24 cellular contexts compared by ENCODE assay signal in the genomic region with DNA sequence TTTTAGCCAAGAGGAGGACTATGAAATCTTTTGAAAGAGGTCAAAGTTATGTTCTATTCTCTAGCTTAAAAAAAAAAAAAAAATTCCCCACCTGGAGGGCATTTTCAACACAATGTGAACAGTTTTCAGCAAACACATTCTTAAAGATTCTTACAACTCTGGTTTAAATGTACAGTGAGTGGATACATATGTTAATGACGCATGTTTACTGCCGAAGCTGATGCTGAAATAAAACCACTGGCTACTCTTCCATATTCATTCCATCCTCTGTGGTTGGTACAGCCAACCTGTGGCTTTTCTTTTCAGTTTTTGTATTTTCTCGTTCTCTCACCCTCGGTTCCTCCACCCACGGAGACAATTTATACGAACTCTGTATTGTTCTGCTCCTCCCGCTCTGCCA.
"Had no signal": no experiment of that assay in that cellular context is flagged by ENCODE, and none has a peak within 500 bp of the region (broad histone marks: within the 10 kb centered on the region; RNA-seq: fewer than 3 reads in every experiment).

No MANE protein-coding gene starts in this region.

- H3K27ac Mint-ChIP-seq: natural killer cell; nephron; stimulated activated effector memory CD8-positive, alpha-beta T cell treated with anti-CD3 and anti-CD28 coated beads, Interleukin-12 subunit alpha, Interleukin-12 subunit beta, amount 100 ng/mL, for 72 hours; stimulated activated naive B cell treated with anti-CD40 and anti-IgM and Interleukin-4, amounts not matched to agents 10 μg/mL and 1 μg/mL and 100 μg/mL, for 72 hours; stimulated activated naive CD8-positive, alpha-beta T cell treated with anti-CD3 and anti-CD28 coated beads, Interleukin-15, Interleukin-2, amounts not matched to agents 100 ng/mL and 50 ng/mL, for 24 hours had no signal

- H3K9me3 Mint-ChIP-seq: stimulated activated naive B cell treated with anti-CD40 and anti-IgM and Interleukin-4, amounts not matched to agents 10 μg/mL and 1 μg/mL and 100 μg/mL, for 72 hours had no signal

- H3K36me3 ChIP-seq: neutrophil, pancreas, prostate gland, right lobe of liver, sigmoid colon, stomach, thoracic aorta, thyroid gland, tibial nerve, upper lobe of left lung, vagina had no signal

- H3K4me1 ChIP-seq: pancreas, prostate gland, right lobe of liver, sigmoid colon, stomach, thyroid gland, tibial nerve, vagina had no signal

- H3K4me1 Mint-ChIP-seq: natural killer cell; nephron; stimulated activated effector memory CD8-positive, alpha-beta T cell treated with anti-CD3 and anti-CD28 coated beads, Interleukin-12 subunit alpha, Interleukin-12 subunit beta, amount 100 ng/mL, for 72 hours; stimulated activated naive B cell treated with anti-CD40 and anti-IgM and Interleukin-4, amounts not matched to agents 10 μg/mL and 1 μg/mL and 100 μg/mL, for 72 hours had no signal

- H3K27ac ChIP-seq: neutrophil, pancreas, prostate gland, right lobe of liver, sigmoid colon, stomach, thoracic aorta, thyroid gland, tibial nerve, upper lobe of left lung, vagina had no signal

- H3K4me3 Mint-ChIP-seq: natural killer cell; nephron; stimulated activated effector memory CD8-positive, alpha-beta T cell treated with anti-CD3 and anti-CD28 coated beads, Interleukin-12 subunit alpha, Interleukin-12 subunit beta, amount 100 ng/mL, for 72 hours; stimulated activated naive B cell treated with anti-CD40 and anti-IgM and Interleukin-4, amounts not matched to agents 10 μg/mL and 1 μg/mL and 100 μg/mL, for 72 hours; stimulated activated naive CD8-positive, alpha-beta T cell treated with anti-CD3 and anti-CD28 coated beads, Interleukin-15, Interleukin-2, amounts not matched to agents 100 ng/mL and 50 ng/mL, for 24 hours had no signal

- H3K36me3 Mint-ChIP-seq: natural killer cell; stimulated activated effector memory CD8-positive, alpha-beta T cell treated with anti-CD3 and anti-CD28 coated beads, Interleukin-12 subunit alpha, Interleukin-12 subunit beta, amount 100 ng/mL, for 72 hours; stimulated activated naive B cell treated with anti-CD40 and anti-IgM and Interleukin-4, amounts not matched to agents 10 μg/mL and 1 μg/mL and 100 μg/mL, for 72 hours had no signal

- H3K9me3 ChIP-seq: neutrophil, pancreas, prostate gland, right lobe of liver, sigmoid colon, stomach, thoracic aorta, thyroid gland, upper lobe of left lung, vagina had no signal

- H3K4me3 ChIP-seq: pancreas, prostate gland, right lobe of liver, sigmoid colon, stomach, thoracic aorta, thyroid gland, tibial nerve, upper lobe of left lung, vagina had no signal

- H3K27me3 Mint-ChIP-seq: stimulated activated naive B cell treated with anti-CD40 and anti-IgM and Interleukin-4, amounts not matched to agents 10 μg/mL and 1 μg/mL and 100 μg/mL, for 72 hours; stimulated activated naive CD8-positive, alpha-beta T cell treated with anti-CD3 and anti-CD28 coated beads, Interleukin-15, Interleukin-2, amounts not matched to agents 100 ng/mL and 50 ng/mL, for 24 hours had no signal

- ATAC-seq: natural killer cell; pancreas; right cardiac atrium; right lobe of liver; stimulated activated effector memory CD8-positive, alpha-beta T cell treated with anti-CD3 and anti-CD28 coated beads, Interleukin-12 subunit alpha, Interleukin-12 subunit beta, amount 100 ng/mL, for 72 hours; stimulated activated naive B cell treated with anti-CD40 and anti-IgM and Interleukin-4, amounts not matched to agents 10 μg/mL and 1 μg/mL and 100 μg/mL, for 72 hours had no signal

- H3K27me3 ChIP-seq: neutrophil, pancreas, right lobe of liver, sigmoid colon, stomach, thyroid gland, tibial nerve, upper lobe of left lung, vagina had no signal

- DNase-seq: natural killer cell; nucleus accumbens; pancreas; right cardiac atrium; right lobe of liver; sigmoid colon; small intestine; stimulated activated CD4-positive, alpha-beta T cell treated with anti-CD3 and anti-CD28 coated beads, Interleukin-15, amount 100 ng/mL, for 24 hours; stimulated activated CD4-positive, alpha-beta T cell treated with anti-CD3 and anti-CD28 coated beads, Interleukin-2, amount 100 ng/mL, for 24 hours; stimulated activated CD4-positive, alpha-beta T cell treated with anti-CD3 and anti-CD28 coated beads, Interleukin-2, amount 100 ng/mL, for 48 hours; stimulated activated CD4-positive, alpha-beta T cell treated with anti-CD3 and anti-CD28 coated beads, Interleukin-4, amount 100 ng/mL, for 24 hours; stimulated activated naive B cell treated with anti-CD40 and anti-IgM and Interleukin-4, amounts not matched to agents 10 μg/mL and 1 μg/mL and 100 μg/mL, for 72 hours; stimulated activated naive CD4-positive, alpha-beta T cell treated with Interleukin-2 at 50 U/mL for 16 hours; stomach; thyroid gland; upper lobe of left lung had no signal
